In the genomic region with DNA sequence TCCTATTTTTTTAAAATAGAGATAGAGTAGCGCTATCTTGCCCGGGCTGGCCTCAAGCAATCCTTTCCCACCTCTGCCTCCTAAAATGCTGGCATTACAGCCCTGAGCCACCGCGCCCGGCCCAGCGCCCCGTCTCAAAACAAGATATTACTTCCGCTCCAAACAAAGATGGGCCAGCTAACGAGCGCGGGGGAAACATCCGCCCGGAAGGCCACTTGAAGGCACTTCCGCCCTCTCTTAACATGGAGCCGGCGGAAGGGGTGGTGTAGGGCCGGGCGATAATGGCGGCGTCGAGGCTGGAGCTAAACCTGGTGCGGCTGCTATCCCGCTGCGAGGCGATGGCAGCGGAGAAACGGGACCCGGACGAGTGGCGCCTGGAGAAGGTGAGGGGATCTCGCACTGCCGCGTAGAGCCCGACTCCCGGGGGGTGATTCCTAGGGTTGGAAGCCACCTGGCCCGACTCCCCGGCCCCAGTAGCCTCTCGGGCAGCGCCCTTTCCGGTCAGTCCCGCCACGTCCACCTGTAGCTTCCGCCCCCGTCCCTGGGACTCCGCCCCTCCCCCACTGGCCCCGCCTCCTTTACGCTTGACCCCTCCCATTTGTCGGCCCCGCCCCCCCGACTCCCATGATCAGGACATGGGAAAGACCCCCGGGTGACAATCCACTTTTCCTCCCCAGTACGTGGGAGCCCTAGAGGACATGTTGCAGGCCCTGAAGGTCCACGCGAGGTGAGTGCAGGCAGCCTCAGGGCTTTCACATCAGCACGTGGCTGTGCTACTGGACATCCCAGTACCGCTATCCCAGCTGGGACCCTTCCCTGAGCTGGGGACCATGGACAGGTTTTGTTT, we compare ENCODE assay signal across 8 cellular contexts. TPM values are rescaled to one million over a fixed set of nuclear protein-coding genes. Genes with fewer than 3 reads are reported as not detected.
DNase-seq lines count a peak whose midpoint lies in the region; ATAC-seq and TF ChIP-seq lines count a peak whose summit lies in the region.

A gene with protein sequence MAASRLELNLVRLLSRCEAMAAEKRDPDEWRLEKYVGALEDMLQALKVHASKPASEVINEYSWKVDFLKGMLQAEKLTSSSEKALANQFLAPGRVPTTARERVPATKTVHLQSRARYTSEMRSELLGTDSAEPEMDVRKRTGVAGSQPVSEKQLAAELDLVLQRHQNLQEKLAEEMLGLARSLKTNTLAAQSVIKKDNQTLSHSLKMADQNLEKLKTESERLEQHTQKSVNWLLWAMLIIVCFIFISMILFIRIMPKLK (plus strand): TSS at position 233 of the 847 bp plus-strand sequence. CDS start 49 bp downstream, at position 282.

- H3K36me3 Mint-ChIP-seq in natural killer cell treated with Interleukin-12 subunit alpha and Interleukin-12 subunit beta and Interleukin-15 and Interleukin-18, amount 100 ng/mL, for 72 hours, result peaks cover 4% of the 10 kb centered on the region

- H3K27ac Mint-ChIP-seq in natural killer cell treated with Interleukin-12 subunit alpha and Interleukin-12 subunit beta and Interleukin-15 and Interleukin-18, amount 100 ng/mL, for 72 hours, result peak within 1 kb of the TSS; percentile 88 to 96

- no peaks in the 10 kb centered on the region for H3K9me3 ChIP-seq in Loucy (ENCODE audit: insufficient read depth, low read depth, low read length)

- no peaks in the 10 kb centered on the region for H3K27me3 Mint-ChIP-seq in natural killer cell treated with Interleukin-12 subunit alpha and Interleukin-12 subunit beta and Interleukin-15 and Interleukin-18, amount 100 ng/mL, for 72 hours

- no peaks in the 10 kb centered on the region for H3F3A ChIP-seq in Loucy (ENCODE audit: low read depth)

- H3K4me1 Mint-ChIP-seq in natural killer cell treated with Interleukin-12 subunit alpha and Interleukin-12 subunit beta and Interleukin-15 and Interleukin-18, amount 100 ng/mL, for 72 hours (ENCODE audit: low read depth in 2 of 2), result peaks cover 0 to 8% of the 10 kb centered on the region in 2 donors

- H4K20me1 ChIP-seq in Loucy (ENCODE audit: insufficient read depth, low read length, poor library complexity, severe bottlenecking), result no peaks in the 10 kb centered on the region

- H3K9ac ChIP-seq in Loucy (ENCODE audit: low read depth, low read length, poor library complexity, severe bottlenecking), result peak within 1 kb of the TSS; percentile 88

- TF ChIP-seq POLR2A in Raji (IDR thresholded peaks at IDR 0.05; ENCODE audit: insufficient read depth, low read depth, low read length), result peak; percentile 73

- H3K36me3 ChIP-seq in Loucy (ENCODE audit: insufficient read depth, low read length), result peaks cover 23% of the 10 kb centered on the region; the same call in 1 of the 2 replicates

- H3K9me2 ChIP-seq in Loucy (replicated peaks; ENCODE audit: low read depth, low read length), result no peaks in the 10 kb centered on the region

- DNase-seq in DMS114 treated with DMSO at 0.1 percent for 48 hours (lab: John Stamatoyannopoulos, UW; ENCODE audit: unreplicated experiment), result peak; percentile 85
- peak; percentile 80 for DNase-seq in activated T-helper 9 cell treated with anti-CD3 and anti-CD28 coated beads, Interleukin-2, amount 50 U/mL, for 16 hours (ENCODE audit: low read depth)
- peak; percentile 91 for DNase-seq in fibroblast of pulmonary artery (ENCODE audit: low read depth)
- DNase-seq in natural killer cell treated with Interleukin-12 subunit alpha and Interleukin-12 subunit beta and Interleukin-15 and Interleukin-18, amount 100 ng/mL, for 72 hours (ENCODE audit: low spot score), result peak; percentile 91
- peak; percentile 85 for DNase-seq in stimulated activated naive CD8-positive, alpha-beta T cell treated with anti-CD3 and anti-CD28 coated beads, Interleukin-15, Interleukin-2, amounts not matched to agents 100 U/mL and 50 U/mL, for 24 hours

- H3K27me3 ChIP-seq in Loucy (ENCODE audit: insufficient read depth, low read length, poor library complexity, severe bottlenecking), result no peaks in the 10 kb centered on the region

- H3K79me2 ChIP-seq in Loucy (ENCODE audit: insufficient read depth, low read length), result peaks cover 9% of the 10 kb centered on the region; the same call in 1 of the 2 replicates

- H3K4me3 Mint-ChIP-seq in natural killer cell treated with Interleukin-12 subunit alpha and Interleukin-12 subunit beta and Interleukin-15 and Interleukin-18, amount 100 ng/mL, for 72 hours, result peak within 1 kb of the TSS; percentile 85

- peak; percentile 53 for ATAC-seq in GM21737 (IDR thresholded peaks at IDR 0.05; ENCODE audit: unreplicated experiment)
- ATAC-seq in natural killer cell treated with Interleukin-12 subunit alpha and Interleukin-12 subunit beta and Interleukin-15 and Interleukin-18, amount 100 ng/mL, for 72 hours, result peak; percentile 96 to 97
- peak; percentile 95 for ATAC-seq in stimulated activated naive CD8-positive, alpha-beta T cell treated with anti-CD3 and anti-CD28 coated beads, Interleukin-15, Interleukin-2, amounts not matched to agents 100 U/mL and 50 U/mL, for 24 hours

- H3K4me3 ChIP-seq in Loucy (ENCODE audit: low read length, poor library complexity, severe bottlenecking), result peak within 1 kb of the TSS; percentile 81
- peak within 1 kb of the TSS; percentile 72 for H3K4me3 ChIP-seq in fibroblast of pulmonary artery (replicated peaks; ENCODE audit: low read depth, low read length)

- TF ChIP-seq CTCF in Loucy (conservative IDR thresholded peaks at IDR 0.05; ENCODE audit: low read length) (no peak), fibroblast of pulmonary artery (IDR thresholded peaks at IDR 0.05; ENCODE audit: low read length, missing control alignments) (no peak)

- H3K4me1 ChIP-seq in Loucy (ENCODE audit: insufficient read depth, low read length, poor library complexity, severe bottlenecking), result peaks cover 16% of the 10 kb centered on the region

- peak within 1 kb of the TSS; percentile 97 for H3K4me2 ChIP-seq in Loucy (ENCODE audit: low read depth, low read length, poor library complexity, severe bottlenecking)

- H2AFZ ChIP-seq in Loucy (ENCODE audit: low read length), result peak within 1 kb of the TSS; percentile 82

- H3K9me3 Mint-ChIP-seq in natural killer cell treated with Interleukin-12 subunit alpha and Interleukin-12 subunit beta and Interleukin-15 and Interleukin-18, amount 100 ng/mL, for 72 hours, result no peaks in the 10 kb centered on the region

RNA-seq across cellular contexts. Expression of the gene that starts here (rescaled TPM):
- 10 to 100 TPM; 25.9 to 28.7 TPM for total RNA-seq in natural killer cell treated with Interleukin-12 subunit alpha and Interleukin-12 subunit beta and Interleukin-15 and Interleukin-18, amount 100 ng/mL, for 72 hours

Comparison
In these comparisons a context has a peak if more than half of its experiments do, and no peak if none do; other contexts are left out.
1. Peak in every context shown above with its lines: DNase-seq, ATAC-seq and H3K4me3 ChIP-seq.